In genomic region chr7:151506901-151507382, GRCh38 we compare ENCODE assay signal across 9 cellular contexts. TPM values are rescaled to one million over a fixed set of nuclear protein-coding genes. Genes with fewer than 3 reads are reported as not detected.
DNase-seq lines count a peak whose midpoint lies in the region; ATAC-seq and TF ChIP-seq lines count a peak whose summit lies in the region.
"Had no signal": no experiment of that assay in that cellular context is flagged by ENCODE, and none has a peak within 500 bp of the region (broad histone marks: within the 10 kb centered on the region; RNA-seq: fewer than 3 reads in every experiment).

No MANE protein-coding gene starts in this region.

- BruUV-seq in mammary epithelial cell (replicated peaks; lab: Mats Ljungman, UMichigan) = no TSS peak

- H3K4me2 ChIP-seq in KMS-11 = peak overlapping the region; percentile 27; the same call in 1 of the 2 replicates
- H3K4me2 ChIP-seq in mammary epithelial cell (ENCODE audit: insufficient read depth, low read depth, low read length) = no peak overlapping the region

- H3K9me3 ChIP-seq in BE2C = no peaks in the 10 kb centered on the region
- H3K9me3 ChIP-seq in mammary epithelial cell (replicated peaks; ENCODE audit: insufficient read depth, low read length) = no peaks in the 10 kb centered on the region
- no peaks in the 10 kb centered on the region for H3K9me3 ChIP-seq in muscle layer of colon (ENCODE audit: low read length)

- dilution Hi-C loops in mammary epithelial cell (cut with HindIII; ENCODE audit: low sequenced_read_pairs) = no loop called here

- in situ Hi-C loops in mammary epithelial cell (cut with MboI; ENCODE audit: low sequenced_read_pairs in 2 of 2) = no loop called here

- H3K9ac ChIP-seq in KMS-11 (no peak overlapping the region), mammary epithelial cell (ENCODE audit: insufficient read depth, low read length) (no peak overlapping the region), muscle layer of colon (ENCODE audit: low read length) (no peak overlapping the region)

- CTCF ChIA-PET in mammary epithelial cell (lab: Charles Lee; ENCODE audit: low non-redundant PET) = interaction anchor here (0.6 kb wide), 1 partner anchor 46 kb away, joined by 3 read pairs; no protein-coding TSS in a partner anchor

- H3K27ac ChIP-seq in KMS-11 (no peak overlapping the region), mammary epithelial cell (ENCODE audit: insufficient read depth, low read depth, low read length) (no peak overlapping the region), muscle layer of colon (ENCODE audit: low read depth, low read length) (peak overlapping the region; percentile 29)

- TF ChIP-seq CTCF in BE2C (IDR thresholded peaks at IDR 0.05; ENCODE audit: low read depth, low read length) (peak; percentile 32), KMS-11 (conservative IDR thresholded peaks at IDR 0.05; ENCODE audit: low read depth, low read length) (peak; percentile 35), mammary epithelial cell (conservative IDR thresholded peaks at IDR 0.05 in 1 of 2, IDR thresholded peaks at IDR 0.05 in 1 of 2; ENCODE audit: extremely low read depth in 1 of 2, insufficient read depth in 1 of 2, low read depth in 1 of 2, low read length in 2 of 2) (peak in 1 of 2 donors; percentile 8)

- H4K20me1 ChIP-seq in KMS-11 (ENCODE audit: insufficient read depth) (peaks cover 98% of the 10 kb centered on the region), mammary epithelial cell (ENCODE audit: insufficient read depth, low read length) (peaks cover 12% of the 10 kb centered on the region)

- DNase-seq in BE2C = no peak
- DNase-seq in mammary epithelial cell = peak; percentile 36
- no peak for DNase-seq in NCI-H2196 (lab: John Stamatoyannopoulos, UW; ENCODE audit: unreplicated experiment)
- DNase-seq in activated naive CD4-positive, alpha-beta T cell treated with anti-CD3 and anti-CD28 coated beads, Interleukin-2, amount 50 U/mL, for 16 hours = no peak
- no peak for DNase-seq in DMS79 treated with DMSO at 0.1 percent for 48 hours (lab: John Stamatoyannopoulos, UW)
- DNase-seq: CD8-positive, alpha-beta memory T cell had no signal

- H3K79me2 ChIP-seq in KMS-11 (ENCODE audit: insufficient read depth, low read depth) (peaks cover 100% of the 10 kb centered on the region), mammary epithelial cell (ENCODE audit: insufficient read depth, low read length) (peaks cover 100% of the 10 kb centered on the region)

- no peak for ATAC-seq in GM18519 (IDR thresholded peaks at IDR 0.05; ENCODE audit: low FRiP score, unreplicated experiment)

- H2AFZ ChIP-seq in KMS-11 (ENCODE audit: low read depth) (no peak overlapping the region), mammary epithelial cell (ENCODE audit: low read depth, low read length) (no peak overlapping the region)

- H3K27me3 ChIP-seq in BE2C (no peaks in the 10 kb centered on the region), KMS-11 (ENCODE audit: insufficient read depth, low read depth) (no peaks in the 10 kb centered on the region), mammary epithelial cell (ENCODE audit: insufficient read depth, low read length) (no peaks in the 10 kb centered on the region), muscle layer of colon (ENCODE audit: control insufficient read depth in 1 of 2, insufficient read depth in 2 of 2, low read length in 2 of 2) (no peaks in the 10 kb centered on the region)

- intact Hi-C loops in mammary epithelial cell (cut with micrococcal nuclease) = no loop called here

- peaks cover 5% of the 10 kb centered on the region; the same call in 1 of the 2 replicates for H3K36me3 ChIP-seq in BE2C
- no peaks in the 10 kb centered on the region; the same call in 1 of the 2 replicates for H3K36me3 ChIP-seq in KMS-11 (ENCODE audit: insufficient read depth)
- H3K36me3 ChIP-seq in mammary epithelial cell (ENCODE audit: insufficient read depth, low read length) = peaks cover 2% of the 10 kb centered on the region
- no peaks in the 10 kb centered on the region for H3K36me3 ChIP-seq in muscle layer of colon (ENCODE audit: insufficient read depth, low read length)

- H3K4me3 ChIP-seq in BE2C (ENCODE audit: low read depth, low read length) (no peak overlapping the region), KMS-11 (IDR thresholded peaks at IDR 0.05; ENCODE audit: insufficient read depth, low read depth, low read length) (no peak overlapping the region), mammary epithelial cell (replicated peaks in 1 of 3; ENCODE audit: insufficient read depth in 1 of 3, low read depth in 2 of 3, low read length in 3 of 3) (no peak overlapping the region), muscle layer of colon (ENCODE audit: low read depth in 1 of 2, low read length in 2 of 2) (no peak overlapping the region)

- H3K4me1 ChIP-seq in BE2C (no peaks in the 10 kb centered on the region), KMS-11 (ENCODE audit: low read depth, poor library complexity, severe bottlenecking) (peaks cover 90% of the 10 kb centered on the region), mammary epithelial cell (ENCODE audit: insufficient read depth, low read length) (peaks cover 23% of the 10 kb centered on the region), muscle layer of colon (ENCODE audit: insufficient read depth, low read length) (peaks cover 65% of the 10 kb centered on the region)

- 68% methylated on average over 5 of the region's 5 CpGs for WGBS in mammary epithelial cell (ENCODE audit: low coverage, missing lambda C conversion rate)

RNA-seq across cellular contexts. Expression of gene RHEB, which starts 12.8 kb away (rescaled TPM):
- polyA plus RNA-seq in BE2C (2012; ENCODE audit: insufficient read depth, insufficient read length, low read depth) = 88.3 TPM
- 100 to 1,000 TPM in 1 of 2 donors, 10 to 100 TPM in 1; 57.3 to 105 TPM for total RNA-seq in mammary epithelial cell
- polyA plus RNA-seq in mammary epithelial cell = 56.0 TPM
- 93.7 TPM for polyA minus RNA-seq in mammary epithelial cell
